In genomic region chr1:231724876-231725647, GRCh38 we compare ENCODE assay signal across 1 cellular context.
TF ChIP-seq lines count a peak whose summit lies in the region.

No MANE protein-coding gene starts in this region.

TF ChIP-seq in K562, 482 proteins besides CTCF, POLR2A, EP300 and RAD21 (continued from another document and continues in another):
- no peak for TF ChIP-seq HOMEZ (CRISPR knock-in tag; IDR thresholded peaks at IDR 0.05)
- peak; percentile 58 for TF ChIP-seq MAFK (IDR thresholded peaks at IDR 0.05; ENCODE audit: low read length)
- TF ChIP-seq GABPB1 (CRISPR knock-in tag; IDR thresholded peaks at IDR 0.05), result peak; percentile 62; the same call in 1 of the 2 replicates
- TF ChIP-seq XRCC5 (IDR thresholded peaks at IDR 0.05; ENCODE audit: low read depth, low read length), result 0 out of 2 replicates have a peak, but pooled peaks have one; percentile 41
- peak; percentile 93 for TF ChIP-seq RFX1 (IDR thresholded peaks at IDR 0.05)
- TF ChIP-seq C11orf30 (IDR thresholded peaks at IDR 0.05; ENCODE audit: low read depth), result peak; percentile 84
- TF ChIP-seq L3MBTL2 (IDR thresholded peaks at IDR 0.05), result 0 out of 2 replicates have a peak, but pooled peaks have one; percentile 11
- peak in 1 of 2 experiments; percentile 46; a peak in 1 of 3 replicates for TF ChIP-seq CBX3 (IDR thresholded peaks at IDR 0.05; ENCODE audit: borderline replicate concordance in 1 of 2, low read length in 2 of 2)
- TF ChIP-seq ETV1 (tag; conservative IDR thresholded peaks at IDR 0.05; ENCODE audit: low read depth), result peak; percentile 77
- no peak for TF ChIP-seq ZBTB26 (CRISPR knock-in tag; IDR thresholded peaks at IDR 0.05)
- peak; percentile 41; the same call in 1 of the 2 replicates for TF ChIP-seq ZNF395 (CRISPR knock-in tag; IDR thresholded peaks at IDR 0.05)
- TF ChIP-seq ZNF224 (CRISPR knock-in tag; IDR thresholded peaks at IDR 0.05), result no peak
- 0 out of 2 replicates have a peak, but pooled peaks have one; percentile 42 for TF ChIP-seq ZBTB9 (CRISPR knock-in tag; IDR thresholded peaks at IDR 0.05)
- TF ChIP-seq ZNF589 (CRISPR knock-in tag; IDR thresholded peaks at IDR 0.05; ENCODE audit: low read depth), result no peak
- no peak for TF ChIP-seq ATF1 (CRISPR knock-in tag; IDR thresholded peaks at IDR 0.05)
- TF ChIP-seq ATF1 (tag; IDR thresholded peaks at IDR 0.05), result peak; percentile 42; the same call in 1 of the 2 replicates
- TF ChIP-seq NR2C1 (IDR thresholded peaks at IDR 0.05), result no peak
- 0 out of 2 replicates have a peak, but pooled peaks have one; percentile 9 for TF ChIP-seq NR2C1 (tag; IDR thresholded peaks at IDR 0.05)
- TF ChIP-seq PKNOX1 (IDR thresholded peaks at IDR 0.05), result peak; percentile 89
- no peak for TF ChIP-seq ZBTB7A (IDR thresholded peaks at IDR 0.05; ENCODE audit: borderline replicate concordance, control insufficient read depth, low read depth, low read length)
- no peak for TF ChIP-seq FOXP1 (CRISPR knock-in tag; IDR thresholded peaks at IDR 0.05)
- TF ChIP-seq HMGXB4 (CRISPR knock-in tag; IDR thresholded peaks at IDR 0.05), result no peak
- TF ChIP-seq ZNF316 (IDR thresholded peaks at IDR 0.05), result peak; percentile 88
- TF ChIP-seq CC2D1A (IDR thresholded peaks at IDR 0.05), result 0 out of 2 replicates have a peak, but pooled peaks have one; percentile 36
- TF ChIP-seq KLF1 (tag; IDR thresholded peaks at IDR 0.05), result 0 out of 2 replicates have a peak, but pooled peaks have one; percentile 18
- TF ChIP-seq MTA3 (IDR thresholded peaks at IDR 0.05; ENCODE audit: borderline replicate concordance), result no peak
- peak; percentile 68; the same call in 1 of the 2 replicates for TF ChIP-seq BMI1 (IDR thresholded peaks at IDR 0.05; ENCODE audit: low read length)
- no peak for TF ChIP-seq JUNB (CRISPR knock-in tag; conservative IDR thresholded peaks at IDR 0.05)
- peak; percentile 72; the same call in 1 of the 2 replicates for TF ChIP-seq ZBTB40 (IDR thresholded peaks at IDR 0.05)
- no peak for TF ChIP-seq ZBTB40 (CRISPR knock-in tag; IDR thresholded peaks at IDR 0.05)
- TF ChIP-seq FOSL1 (tag; conservative IDR thresholded peaks at IDR 0.05), result peak; percentile 95
- no peak for TF ChIP-seq ZMIZ1 (IDR thresholded peaks at IDR 0.05; ENCODE audit: low read depth in 2 of 2, low read length in 2 of 2)
- TF ChIP-seq YY1 (IDR thresholded peaks at IDR 0.05; ENCODE audit: borderline replicate concordance in 1 of 3, control insufficient read depth in 1 of 3, extremely low read depth in 1 of 3, insufficient read depth in 3 of 3, insufficient read length in 1 of 3, insufficient replicate concordance in 2 of 3, low read depth in 1 of 3, low read length in 2 of 3), result peak in 1 of 3 experiments; percentile 41
- peak; percentile 7; the same call in 1 of the 2 replicates for TF ChIP-seq EHMT2 (IDR thresholded peaks at IDR 0.05)
- TF ChIP-seq CREM (IDR thresholded peaks at IDR 0.05; ENCODE audit: low read depth), result 0 out of 2 replicates have a peak, but pooled peaks have one; percentile 22
- TF ChIP-seq ZSCAN29 (IDR thresholded peaks at IDR 0.05), result no peak
- TF ChIP-seq SOX6 (IDR thresholded peaks at IDR 0.05), result 0 out of 2 replicates have a peak, but pooled peaks have one; percentile 16
- no peak for TF ChIP-seq ZNF274 (IDR thresholded peaks at IDR 0.05; ENCODE audit: borderline replicate concordance, low read depth, low read length)
- peak; percentile 62; the same call in 1 of the 2 replicates for TF ChIP-seq ELF1 (tag; IDR thresholded peaks at IDR 0.05)
- peak; percentile 60 for TF ChIP-seq MEIS2 (IDR thresholded peaks at IDR 0.05; ENCODE audit: partially characterized antibody)
- peak in 1 of 2 experiments; percentile 62; a peak in 1 of 4 replicates for TF ChIP-seq CSDE1 (IDR thresholded peaks at IDR 0.05)
- TF ChIP-seq PTRF (tag; IDR thresholded peaks at IDR 0.05), result no peak
